In genomic region chrX:46573896-46574336, GRCh38 we compare ENCODE assay signal across 7 cellular contexts. TPM values are rescaled to one million over a fixed set of nuclear protein-coding genes. Genes with fewer than 3 reads are reported as not detected.
DNase-seq lines count a peak whose midpoint lies in the region; ATAC-seq and TF ChIP-seq lines count a peak whose summit lies in the region.

No MANE protein-coding gene starts in this region.

- no peak for TF ChIP-seq POLR2A in GM18505 (IDR thresholded peaks at IDR 0.05; ENCODE audit: borderline replicate concordance, extremely low read depth, insufficient read depth, insufficient read length)

- H3K27ac Mint-ChIP-seq in neural crest cell (ENCODE audit: unreplicated experiment), result no peak overlapping the region

- DNase-seq in NCI-H460 (ENCODE audit: extremely low read depth, low read depth) (peak; percentile 50), fibroblast of gingiva (ENCODE audit: low read depth) (peak; percentile 52), neural crest cell (ENCODE audit: low read depth, low spot score) (peak; percentile 10), GM19240 (ENCODE audit: insufficient read length, low spot score) (no peak)
- peak; percentile 68 for DNase-seq in activated T-cell treated with anti-CD3 and anti-CD28 coated beads, Interleukin-2, amount 50 U/mL, for 1 hour

- H3K9me3 Mint-ChIP-seq in neural crest cell, result no peaks in the 10 kb centered on the region

- TF ChIP-seq CTCF in neural crest cell (conservative IDR thresholded peaks at IDR 0.05), result no peak

- peak overlapping the region; percentile 87 for H3K4me3 Mint-ChIP-seq in neural crest cell

- peaks cover 25% of the 10 kb centered on the region for H3K4me1 Mint-ChIP-seq in neural crest cell

- H3K27me3 Mint-ChIP-seq in neural crest cell (ENCODE audit: low read depth), result peaks cover 41% of the 10 kb centered on the region

- ATAC-seq in GM18505 (IDR thresholded peaks at IDR 0.05; ENCODE audit: unreplicated experiment) (peak; percentile 29), HG02798 (IDR thresholded peaks at IDR 0.05; ENCODE audit: poor library complexity, unreplicated experiment) (peak; percentile 28)

- peaks cover 2% of the 10 kb centered on the region for H3K36me3 Mint-ChIP-seq in neural crest cell (ENCODE audit: low read depth)

RNA-seq across cellular contexts. Expression of gene CHST7, which starts 0.4 kb away (rescaled TPM):
- total RNA-seq in NCI-H460 (2014; rRNA removed; shearing (Covaris generic)), result 6.9 and 7.9 TPM in 2 replicates
- 19.5 and 20.0 TPM in 2 replicates for polyA plus RNA-seq in NCI-H460 (2014; cell fraction: nucleus; rRNA removed)
- total RNA-seq in neural crest cell, result 1.9 and 2.3 TPM in 2 replicates

RNA-seq across cellular contexts. Expression of gene ZNF674, which starts 28.7 kb away (rescaled TPM):
- total RNA-seq in NCI-H460 (2014; rRNA removed; shearing (Covaris generic)), result 7.8 and 8.3 TPM in 2 replicates
- 3.8 and 5.3 TPM in 2 replicates for polyA plus RNA-seq in NCI-H460 (2014; cell fraction: nucleus; rRNA removed)
- total RNA-seq in neural crest cell, result 4.7 and 6.2 TPM in 2 replicates
